19 cellular contexts compared by ENCODE assay signal in genomic region chr21:41961282-41961701, GRCh38. TPM values are rescaled to one million over a fixed set of nuclear protein-coding genes. Genes with fewer than 3 reads are reported as not detected.
DNase-seq lines count a peak whose midpoint lies in the region; ATAC-seq and TF ChIP-seq lines count a peak whose summit lies in the region.
"Had no signal": no experiment of that assay in that cellular context is flagged by ENCODE, and none has a peak within 500 bp of the region (broad histone marks: within the 10 kb centered on the region; RNA-seq: fewer than 3 reads in every experiment).

No MANE protein-coding gene starts in this region.

- no peak for TF ChIP-seq CTCF in OCI-LY7 (conservative IDR thresholded peaks at IDR 0.05; ENCODE audit: low read length)
- no peak for TF ChIP-seq CTCF in fibroblast of mammary gland (conservative IDR thresholded peaks at IDR 0.05; ENCODE audit: control insufficient read depth, insufficient read depth, low read depth, low read length)
- TF ChIP-seq CTCF in progenitor cell of endocrine pancreas (IDR thresholded peaks at IDR 0.05; ENCODE audit: unreplicated experiment): no peak

- H3K36me3 ChIP-seq in OCI-LY7 (ENCODE audit: insufficient read depth, low read length): no peaks in the 10 kb centered on the region
- H3K36me3 ChIP-seq: brain microvascular endothelial cell, HAP-1 had no signal

- H3K4me3 Mint-ChIP-seq in progenitor cell of endocrine pancreas (ENCODE audit: low read depth): no peak overlapping the region
- H3K4me3 Mint-ChIP-seq: CD4-positive, alpha-beta T cell had no signal

- peak; percentile 25 for DNase-seq in activated CD8-positive, alpha-beta memory T cell treated with anti-CD3 and anti-CD28 coated beads, Interleukin-2, amount 50 U/mL, for 48 hours
- DNase-seq in activated CD8-positive, alpha-beta memory T cell treated with anti-CD3 and anti-CD28 coated beads for 24 hours: no peak
- DNase-seq in OCI-LY7 (ENCODE audit: low spot score) (no peak), fibroblast of mammary gland (ENCODE audit: low read depth) (peak; percentile 81), progenitor cell of endocrine pancreas (ENCODE audit: low spot score, unreplicated experiment) (no peak), OCI-M1 (lab: John Stamatoyannopoulos, UW) (no peak)
- no peak for DNase-seq in activated naive CD4-positive, alpha-beta T cell treated with anti-CD3 and anti-CD28 coated beads, Interleukin-2, amount 50 U/mL, for 72 hours (ENCODE audit: low spot score in 2 of 2)
- DNase-seq: 8988T; activated CD4-positive, CD25-positive, alpha-beta regulatory T cell; activated naive CD4-positive, alpha-beta T cell treated with Interleukin-2 at 50 U/mL for 16 hours; brain microvascular endothelial cell; MV-4-11; NCI-H2081 treated with DMSO at 0.1 percent for 48 hours; nucleus accumbens; stimulated activated CD4-positive, alpha-beta T cell treated with anti-CD3 and anti-CD28 coated beads, Interleukin-4, amount 100 ng/mL, for 4 hours; T-cell had no signal

- H3K36me3 Mint-ChIP-seq in progenitor cell of endocrine pancreas (ENCODE audit: insufficient read depth): no peaks in the 10 kb centered on the region
- no peaks in the 10 kb centered on the region for H3K36me3 Mint-ChIP-seq in activated naive CD4-positive, alpha-beta T cell treated with anti-CD3 and anti-CD28 coated beads, Interleukin-2, amount 50 U/mL, for 72 hours
- H3K36me3 Mint-ChIP-seq: T-cell had no signal

- intact Hi-C loops in OCI-LY7 (cut with micrococcal nuclease; ENCODE audit: unreplicated experiment): loop anchor here (10.0 kb wide), 1 partner anchor 346 kb away; no protein-coding TSS in a partner anchor

- CTCF ChIA-PET in OCI-LY7 (lab: Charles Lee; ENCODE audit: unreplicated experiment): no interaction called here

- H3K9me2 ChIP-seq in OCI-LY7 (ENCODE audit: insufficient read depth, low read length): no peaks in the 10 kb centered on the region

- peak overlapping the region; percentile 6; the same call in 1 of the 2 replicates for H2AFZ ChIP-seq in OCI-LY7 (ENCODE audit: low read length)

- H3K79me2 ChIP-seq in OCI-LY7 (ENCODE audit: insufficient read depth, low read depth, low read length): no peaks in the 10 kb centered on the region

- ATAC-seq in activated naive CD4-positive, alpha-beta T cell treated with anti-CD3 and anti-CD28 coated beads, Interleukin-2, amount 50 U/mL, for 72 hours: no peak
- no peak for ATAC-seq in HG03097 (IDR thresholded peaks at IDR 0.05; ENCODE audit: low FRiP score, unreplicated experiment)
- ATAC-seq: T-cell had no signal

- POLR2A ChIA-PET in OCI-LY7 (lab: Charles Lee): no interaction called here

- H3K27ac Mint-ChIP-seq in progenitor cell of endocrine pancreas: peak overlapping the region; percentile 29
- peak overlapping the region in 1 of 2 donors; percentile 11 for H3K27ac Mint-ChIP-seq in activated naive CD4-positive, alpha-beta T cell treated with anti-CD3 and anti-CD28 coated beads, Interleukin-2, amount 50 U/mL, for 72 hours
- H3K27ac Mint-ChIP-seq: CD4-positive, alpha-beta T cell had no signal

- peak overlapping the region; percentile 39 for H3K4me2 ChIP-seq in OCI-LY7 (ENCODE audit: low read length)

- peaks cover 32% of the 10 kb centered on the region for H3K27me3 Mint-ChIP-seq in progenitor cell of endocrine pancreas

- no peaks in the 10 kb centered on the region for H3K9me3 Mint-ChIP-seq in progenitor cell of endocrine pancreas (ENCODE audit: low read depth)
- no peaks in the 10 kb centered on the region for H3K9me3 Mint-ChIP-seq in activated naive CD4-positive, alpha-beta T cell treated with anti-CD3 and anti-CD28 coated beads, Interleukin-2, amount 50 U/mL, for 72 hours
- H3K9me3 Mint-ChIP-seq: CD4-positive, alpha-beta T cell; T-cell had no signal

- peaks cover 29% of the 10 kb centered on the region for H3K4me1 ChIP-seq in OCI-LY7 (ENCODE audit: insufficient read depth, low read length, poor library complexity, severe bottlenecking)
- H3K4me1 ChIP-seq: HAP-1 had no signal

- H3K27ac ChIP-seq in OCI-LY7 (ENCODE audit: low read depth, low read length, poor library complexity, severe bottlenecking): no peak overlapping the region
- H3K27ac ChIP-seq: brain microvascular endothelial cell had no signal

- no peaks in the 10 kb centered on the region for H4K20me1 ChIP-seq in OCI-LY7 (ENCODE audit: insufficient read depth, low read length)

- no peaks in the 10 kb centered on the region for H3K9me3 ChIP-seq in OCI-LY7 (ENCODE audit: low read length)
- H3K9me3 ChIP-seq: HAP-1 had no signal

- H3K4me1 Mint-ChIP-seq in progenitor cell of endocrine pancreas (ENCODE audit: low read depth): peaks cover 9% of the 10 kb centered on the region

- H3K4me3 ChIP-seq in OCI-LY7 (ENCODE audit: low read depth, low read length, poor library complexity, severe bottlenecking) (no peak overlapping the region), fibroblast of mammary gland (ENCODE audit: control insufficient read depth, low read depth, low read length) (no peak overlapping the region)
- H3K4me3 ChIP-seq: HAP-1 had no signal

- no TSS peak for BruUV-seq in OCI-LY7 (replicated peaks; lab: Mats Ljungman, UMichigan)

RNA-seq across cellular contexts. Expression of gene C2CD2, which starts 7.5 kb away (rescaled TPM):
- 3.4 and 4.5 TPM in 2 replicates for total RNA-seq in OCI-LY7 (2014; rRNA removed; shearing (Covaris generic))
- 5.9 and 8.9 TPM in 2 replicates for total RNA-seq in OCI-LY7 (2022)
- total RNA-seq in progenitor cell of endocrine pancreas: 24.8 and 26.3 TPM in 2 replicates
- total RNA-seq in activated naive CD4-positive, alpha-beta T cell treated with anti-CD3 and anti-CD28 coated beads, Interleukin-2, amount 50 U/mL, for 72 hours: 10 to 100 TPM; 15.8 to 24.7 TPM

RNA-seq across cellular contexts. Expression of gene ZBTB21, which starts 48.9 kb away (rescaled TPM):
- total RNA-seq in OCI-LY7 (2014; rRNA removed; shearing (Covaris generic)): 10.0 and 12.4 TPM in 2 replicates
- total RNA-seq in OCI-LY7 (2022): 19.6 and 22.6 TPM in 2 replicates
- total RNA-seq in progenitor cell of endocrine pancreas: 15.7 and 18.6 TPM in 2 replicates
- total RNA-seq in activated naive CD4-positive, alpha-beta T cell treated with anti-CD3 and anti-CD28 coated beads, Interleukin-2, amount 50 U/mL, for 72 hours: 10 to 100 TPM; 28.6 to 61.0 TPM

Comparison
In these comparisons a context has a peak if more than half of its experiments do, and no peak if none do; other contexts are left out.
1. DNase-seq: peak in activated CD8-positive, alpha-beta memory T cell treated with anti-CD3 and anti-CD28 coated beads, Interleukin-2, amount 50 U/mL, for 48 hours (single experiment) and fibroblast of mammary gland (single experiment); none in activated CD8-positive, alpha-beta memory T cell treated with anti-CD3 and anti-CD28 coated beads for 24 hours (single experiment), OCI-LY7 (single experiment), progenitor cell of endocrine pancreas (single experiment), activated naive CD4-positive, alpha-beta T cell treated with anti-CD3 and anti-CD28 coated beads, Interleukin-2, amount 50 U/mL, for 72 hours (0 of 2) and OCI-M1 (single experiment).